Comparison of ENCODE assay signal across 2 cellular contexts in the genomic region with DNA sequence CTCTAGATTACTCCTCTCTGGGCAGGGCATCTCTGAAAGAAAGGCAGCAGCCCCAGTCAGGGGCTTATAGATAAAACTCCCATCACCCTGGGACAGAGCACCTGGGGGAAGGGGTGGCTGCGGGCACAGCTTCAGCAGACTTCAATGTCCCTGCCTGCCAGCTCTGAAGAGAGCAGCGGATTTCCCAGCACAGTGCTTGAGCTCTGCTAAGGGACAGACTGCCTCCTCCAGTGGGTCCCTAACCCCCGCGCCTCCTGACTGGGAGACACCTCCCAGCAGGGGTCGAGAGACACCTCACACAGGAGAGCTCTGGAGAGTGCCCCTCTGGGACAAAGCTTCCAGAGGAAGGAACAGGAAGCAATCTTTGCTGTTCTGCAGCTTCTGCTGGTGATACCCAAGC. TPM values are rescaled to one million over a fixed set of nuclear protein-coding genes. Genes with fewer than 3 reads are reported as not detected.
"Had no signal": no experiment of that assay in that cellular context is flagged by ENCODE, and none has a peak within 500 bp of the region (broad histone marks: within the 10 kb centered on the region; RNA-seq: fewer than 3 reads in every experiment).

No MANE protein-coding gene starts in this region.

RNA-seq across cellular contexts. Expression of gene CCDC181, which starts 18.9 kb away (rescaled TPM):
- total RNA-seq: OCI-LY7, SK-MEL-5 had no signal
